1 cellular context compared by ENCODE assay signal in the genomic region with DNA sequence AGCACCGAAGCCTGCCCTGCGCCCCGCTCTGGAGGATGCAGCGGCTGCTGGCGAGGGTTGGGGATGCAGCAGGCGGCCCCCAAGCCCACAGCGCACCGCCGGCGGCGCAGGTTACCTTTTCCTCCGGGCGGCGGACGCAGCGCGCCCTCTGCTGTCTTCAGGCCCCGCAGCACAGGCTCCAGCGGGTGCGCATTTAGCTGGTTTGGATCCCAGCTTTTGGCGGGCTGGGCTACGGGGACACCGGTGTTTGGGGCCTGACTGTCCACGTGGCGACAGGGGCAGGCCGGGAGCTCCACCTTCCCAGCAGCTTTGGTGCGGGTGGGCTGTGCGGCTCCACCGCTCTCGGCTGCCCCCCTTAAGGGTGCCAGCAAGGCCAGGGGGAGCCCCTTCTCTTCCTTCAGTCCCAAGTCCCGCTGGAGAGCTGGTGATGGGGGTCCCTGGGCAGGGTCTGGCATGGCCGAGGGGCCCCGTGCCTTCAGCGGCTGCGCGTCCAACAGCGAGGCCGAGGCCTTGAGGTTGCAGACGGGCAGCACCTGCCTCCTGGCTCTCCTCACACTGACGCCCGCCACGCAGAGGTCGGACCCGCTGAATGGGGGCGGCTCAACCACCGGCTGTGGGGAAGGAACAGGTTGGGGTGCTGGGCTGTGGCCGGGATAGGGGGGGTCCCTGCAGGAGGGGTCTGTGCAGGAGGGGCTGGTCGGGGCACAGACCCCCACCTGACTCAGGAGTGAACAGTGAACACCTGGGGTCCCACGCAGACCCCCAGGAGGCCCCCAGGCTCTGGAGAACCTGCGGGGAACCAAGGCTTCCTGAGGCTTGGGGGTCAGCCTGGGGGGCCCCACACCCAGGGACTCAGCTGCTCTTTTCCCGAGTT.
TF ChIP-seq lines count a peak whose summit lies in the region.

No MANE protein-coding gene starts in this region.

TF ChIP-seq in GM12878, 131 proteins besides CTCF, POLR2A, EP300 and RAD21:
- TF ChIP-seq BRCA1 (IDR thresholded peaks at IDR 0.05; ENCODE audit: low read depth, low read length) = no peak
- no peak for TF ChIP-seq PAX8 (IDR thresholded peaks at IDR 0.05)
- peak; percentile 98 for TF ChIP-seq SMC3 (IDR thresholded peaks at IDR 0.05; ENCODE audit: borderline replicate concordance, low read length)
- TF ChIP-seq TARDBP (IDR thresholded peaks at IDR 0.05; ENCODE audit: borderline replicate concordance) = no peak
- no peak for TF ChIP-seq ZBTB11 (CRISPR knock-in tag; IDR thresholded peaks at IDR 0.05)
- TF ChIP-seq, protein P1, sequence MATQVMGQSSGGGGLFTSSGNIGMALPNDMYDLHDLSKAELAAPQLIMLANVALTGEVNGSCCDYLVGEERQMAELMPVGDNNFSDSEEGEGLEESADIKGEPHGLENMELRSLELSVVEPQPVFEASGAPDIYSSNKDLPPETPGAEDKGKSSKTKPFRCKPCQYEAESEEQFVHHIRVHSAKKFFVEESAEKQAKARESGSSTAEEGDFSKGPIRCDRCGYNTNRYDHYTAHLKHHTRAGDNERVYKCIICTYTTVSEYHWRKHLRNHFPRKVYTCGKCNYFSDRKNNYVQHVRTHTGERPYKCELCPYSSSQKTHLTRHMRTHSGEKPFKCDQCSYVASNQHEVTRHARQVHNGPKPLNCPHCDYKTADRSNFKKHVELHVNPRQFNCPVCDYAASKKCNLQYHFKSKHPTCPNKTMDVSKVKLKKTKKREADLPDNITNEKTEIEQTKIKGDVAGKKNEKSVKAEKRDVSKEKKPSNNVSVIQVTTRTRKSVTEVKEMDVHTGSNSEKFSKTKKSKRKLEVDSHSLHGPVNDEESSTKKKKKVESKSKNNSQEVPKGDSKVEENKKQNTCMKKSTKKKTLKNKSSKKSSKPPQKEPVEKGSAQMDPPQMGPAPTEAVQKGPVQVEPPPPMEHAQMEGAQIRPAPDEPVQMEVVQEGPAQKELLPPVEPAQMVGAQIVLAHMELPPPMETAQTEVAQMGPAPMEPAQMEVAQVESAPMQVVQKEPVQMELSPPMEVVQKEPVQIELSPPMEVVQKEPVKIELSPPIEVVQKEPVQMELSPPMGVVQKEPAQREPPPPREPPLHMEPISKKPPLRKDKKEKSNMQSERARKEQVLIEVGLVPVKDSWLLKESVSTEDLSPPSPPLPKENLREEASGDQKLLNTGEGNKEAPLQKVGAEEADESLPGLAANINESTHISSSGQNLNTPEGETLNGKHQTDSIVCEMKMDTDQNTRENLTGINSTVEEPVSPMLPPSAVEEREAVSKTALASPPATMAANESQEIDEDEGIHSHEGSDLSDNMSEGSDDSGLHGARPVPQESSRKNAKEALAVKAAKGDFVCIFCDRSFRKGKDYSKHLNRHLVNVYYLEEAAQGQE (IDR thresholded peaks at IDR 0.05; ENCODE audit: low read depth, low read length) = no peak
- no peak for TF ChIP-seq KLF5 (IDR thresholded peaks at IDR 0.05; ENCODE audit: partially characterized antibody)
- TF ChIP-seq SPI1 (IDR thresholded peaks at IDR 0.05; ENCODE audit: borderline replicate concordance, insufficient read depth, low read depth, low read length) = no peak
- no peak for TF ChIP-seq ZZZ3 (IDR thresholded peaks at IDR 0.05; ENCODE audit: control insufficient read depth, insufficient read length, low read depth)
- peak; percentile 29; the same call in 1 of the 2 replicates for TF ChIP-seq NRF1 (conservative IDR thresholded peaks at IDR 0.05; ENCODE audit: low read depth, low read length)
- peak; percentile 45; the same call in 1 of the 2 replicates for TF ChIP-seq SMARCA5 (IDR thresholded peaks at IDR 0.05)
- no peak for TF ChIP-seq HDGF (IDR thresholded peaks at IDR 0.05)
- peak in 1 of 2 experiments; percentile 44; a peak in 1 of 4 replicates for TF ChIP-seq BHLHE40 (IDR thresholded peaks at IDR 0.05; ENCODE audit: borderline replicate concordance in 1 of 2, low read depth in 2 of 2, low read length in 1 of 2)
- no peak for TF ChIP-seq BCL11A (IDR thresholded peaks at IDR 0.05; ENCODE audit: low read depth, low read length)
- TF ChIP-seq MYB (IDR thresholded peaks at IDR 0.05; ENCODE audit: borderline replicate concordance, low read depth, low read length) = no peak
- no peak for TF ChIP-seq ESRRA (IDR thresholded peaks at IDR 0.05; ENCODE audit: low read length)
- 0 out of 2 replicates have a peak, but pooled peaks have one; percentile 25 for TF ChIP-seq ELK1 (IDR thresholded peaks at IDR 0.05; ENCODE audit: low read depth, low read length)
- TF ChIP-seq TCF3 (IDR thresholded peaks at IDR 0.05; ENCODE audit: borderline replicate concordance, insufficient read depth, low read depth, low read length) = no peak
- peak; percentile 40; the same call in 1 of the 2 replicates for TF ChIP-seq IKZF1 (conservative IDR thresholded peaks at IDR 0.05)
- peak; percentile 83 for TF ChIP-seq YY1 (IDR thresholded peaks at IDR 0.05; ENCODE audit: low read depth, low read length)
- peak; percentile 12; the same call in 1 of the 2 replicates for TF ChIP-seq LARP7 (IDR thresholded peaks at IDR 0.05)
- TF ChIP-seq RB1 (IDR thresholded peaks at IDR 0.05; ENCODE audit: borderline replicate concordance) = peak; percentile 81; the same call in 1 of the 2 replicates
- peak; percentile 65 for TF ChIP-seq RELA (IDR thresholded peaks at IDR 0.05; ENCODE audit: borderline replicate concordance, partially characterized antibody)
- TF ChIP-seq KAT2A (conservative IDR thresholded peaks at IDR 0.05; ENCODE audit: control insufficient read depth, low read depth, low read length) = no peak
- peak; percentile 13; the same call in 1 of the 2 replicates for TF ChIP-seq RUNX3 (IDR thresholded peaks at IDR 0.05; ENCODE audit: low read length)
- TF ChIP-seq, protein P2, sequence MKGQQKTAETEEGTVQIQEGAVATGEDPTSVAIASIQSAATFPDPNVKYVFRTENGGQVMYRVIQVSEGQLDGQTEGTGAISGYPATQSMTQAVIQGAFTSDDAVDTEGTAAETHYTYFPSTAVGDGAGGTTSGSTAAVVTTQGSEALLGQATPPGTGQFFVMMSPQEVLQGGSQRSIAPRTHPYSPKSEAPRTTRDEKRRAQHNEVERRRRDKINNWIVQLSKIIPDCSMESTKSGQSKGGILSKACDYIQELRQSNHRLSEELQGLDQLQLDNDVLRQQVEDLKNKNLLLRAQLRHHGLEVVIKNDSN (IDR thresholded peaks at IDR 0.05; ENCODE audit: borderline replicate concordance, extremely low read length, insufficient read depth, low read depth, low read length) = no peak
- TF ChIP-seq NR2F1 (conservative IDR thresholded peaks at IDR 0.05) = no peak
- TF ChIP-seq USF2 (IDR thresholded peaks at IDR 0.05; ENCODE audit: borderline replicate concordance, low read depth, low read length) = no peak
